Comparison of ENCODE assay signal across 8 cellular contexts in genomic region chr6:42021847-42022754, GRCh38. TPM values are rescaled to one million over a fixed set of nuclear protein-coding genes. Genes with fewer than 3 reads are reported as not detected.
DNase-seq lines count a peak whose midpoint lies in the region; ATAC-seq and TF ChIP-seq lines count a peak whose summit lies in the region.

No MANE protein-coding gene starts in this region.

- H3K27me3 Mint-ChIP-seq in naive thymus-derived CD4-positive, alpha-beta T cell, result no peaks in the 10 kb centered on the region

- no peak for TF ChIP-seq CTCF in GM06990 (IDR thresholded peaks at IDR 0.05; ENCODE audit: insufficient read depth, low read length, poor library complexity, severe bottlenecking)

- peak; percentile 40 for ATAC-seq in HG03135 (IDR thresholded peaks at IDR 0.05; ENCODE audit: unreplicated experiment)
- peak; percentile 85 for ATAC-seq in naive thymus-derived CD4-positive, alpha-beta T cell
- no peak for ATAC-seq in GM21360 (IDR thresholded peaks at IDR 0.05; ENCODE audit: unreplicated experiment)

- H3K36me3 ChIP-seq in GM06990 (ENCODE audit: control insufficient read depth, insufficient read depth, low read length), result no peaks in the 10 kb centered on the region
- H3K36me3 ChIP-seq in naive thymus-derived CD4-positive, alpha-beta T cell (ENCODE audit: control insufficient read depth in 2 of 3, insufficient read depth in 3 of 3, low read length in 3 of 3), result peaks cover 8 to 52% (median 20%) of the 10 kb centered on the region in 3 experiments

- H3K27ac ChIP-seq in naive thymus-derived CD4-positive, alpha-beta T cell (ENCODE audit: low read depth, low read length), result peak overlapping the region; percentile 62

- H3K36me3 Mint-ChIP-seq in naive thymus-derived CD4-positive, alpha-beta T cell, result peaks cover 7 to 42% (median 25%) of the 10 kb centered on the region in 5 donors

- POLR2A ChIA-PET in naive thymus-derived CD4-positive, alpha-beta T cell (lab: Charles Lee), result interaction anchor here (0.6 to 2.0 kb wide), 11 partner anchors 10 to 101 kb away, joined by 3 to 9 read pairs (median 3); partner anchors contain the start of genes MED20 and TAF8

- H3K27me3 ChIP-seq in GM06990 (replicated peaks; ENCODE audit: control insufficient read depth, insufficient read depth, low read length), result no peaks in the 10 kb centered on the region
- no peaks in the 10 kb centered on the region for H3K27me3 ChIP-seq in naive thymus-derived CD4-positive, alpha-beta T cell (ENCODE audit: control insufficient read depth in 2 of 2, insufficient read depth in 2 of 2, low read length in 2 of 2)

- no peaks in the 10 kb centered on the region for H3K9me3 ChIP-seq in naive thymus-derived CD4-positive, alpha-beta T cell (ENCODE audit: control insufficient read depth in 2 of 3, low read length in 3 of 3)

- H3K4me3 ChIP-seq in GM06990 (replicated peaks; ENCODE audit: low read depth, low read length), result no peak overlapping the region
- H3K4me3 ChIP-seq in naive thymus-derived CD4-positive, alpha-beta T cell (ENCODE audit: low read length), result peak overlapping the region; percentile 23

- H3K4me1 ChIP-seq in naive thymus-derived CD4-positive, alpha-beta T cell (ENCODE audit: control insufficient read depth in 2 of 2, insufficient read depth in 2 of 2, low read length in 2 of 2), result peaks cover 69 to 72% of the 10 kb centered on the region in 2 donors

- peaks cover 59 to 94% (median 78%) of the 10 kb centered on the region in 7 donors for H3K4me1 Mint-ChIP-seq in naive thymus-derived CD4-positive, alpha-beta T cell

- CTCF ChIA-PET in naive thymus-derived CD4-positive, alpha-beta T cell (lab: Charles Lee), result interaction anchor here (0.6 to 3.0 kb wide), 6 partner anchors 10 to 84 kb away, joined by 3 to 25 read pairs (median 3); no protein-coding TSS in a partner anchor

- peak overlapping the region; percentile 73 to 91 (median 80) for H3K4me3 Mint-ChIP-seq in naive thymus-derived CD4-positive, alpha-beta T cell

- DNase-seq in GM06990 (ENCODE audit: extremely low read depth, insufficient read length) (peak; percentile 79), OCI-M2 (lab: John Stamatoyannopoulos, UW; ENCODE audit: unreplicated experiment) (no peak), NCI-H187 treated with DMSO at 0.1 percent for 48 hours (lab: John Stamatoyannopoulos, UW) (no peak), NCI-H510A treated with DMSO at 0.1 percent for 48 hours (lab: John Stamatoyannopoulos, UW) (no peak)
- DNase-seq in activated T-cell treated with anti-CD3 and anti-CD28 coated beads, Interleukin-2, amount 50 U/mL, for 1 hour, result peak; percentile 71
- DNase-seq in naive thymus-derived CD4-positive, alpha-beta T cell, result peak in 8 of 9 donors; percentile 64 to 86 (median 77)

- peak overlapping the region; percentile 87 to 98 (median 95) for H3K27ac Mint-ChIP-seq in naive thymus-derived CD4-positive, alpha-beta T cell

- H3K9me3 Mint-ChIP-seq in naive thymus-derived CD4-positive, alpha-beta T cell, result peaks cover 0 to 3% (median 0%) of the 10 kb centered on the region in 11 donors

- intact Hi-C loops in naive thymus-derived CD4-positive, alpha-beta T cell (cut with micrococcal nuclease), result loop anchor here (1.0 to 5.0 kb wide), 7 partner anchors 9 to 85 kb away; no protein-coding TSS in a partner anchor

RNA-seq across cellular contexts. Expression of gene TAF8, which starts 28.2 kb away (rescaled TPM):
- 10 to 100 TPM; 41.6 to 58.2 (median 50.8) TPM for total RNA-seq in naive thymus-derived CD4-positive, alpha-beta T cell
- 10 to 100 TPM; 23.3 to 24.6 TPM for polyA plus RNA-seq in naive thymus-derived CD4-positive, alpha-beta T cell

Comparison
In these comparisons a context has a peak if more than half of its experiments do, and no peak if none do; other contexts are left out.
1. DNase-seq: peak in GM06990 (single experiment), activated T-cell treated with anti-CD3 and anti-CD28 coated beads, Interleukin-2, amount 50 U/mL, for 1 hour (single experiment) and naive thymus-derived CD4-positive, alpha-beta T cell (8 of 9); none in OCI-M2 (single experiment), NCI-H187 treated with DMSO at 0.1 percent for 48 hours (single experiment) and NCI-H510A treated with DMSO at 0.1 percent for 48 hours (single experiment).